In the genomic region with DNA sequence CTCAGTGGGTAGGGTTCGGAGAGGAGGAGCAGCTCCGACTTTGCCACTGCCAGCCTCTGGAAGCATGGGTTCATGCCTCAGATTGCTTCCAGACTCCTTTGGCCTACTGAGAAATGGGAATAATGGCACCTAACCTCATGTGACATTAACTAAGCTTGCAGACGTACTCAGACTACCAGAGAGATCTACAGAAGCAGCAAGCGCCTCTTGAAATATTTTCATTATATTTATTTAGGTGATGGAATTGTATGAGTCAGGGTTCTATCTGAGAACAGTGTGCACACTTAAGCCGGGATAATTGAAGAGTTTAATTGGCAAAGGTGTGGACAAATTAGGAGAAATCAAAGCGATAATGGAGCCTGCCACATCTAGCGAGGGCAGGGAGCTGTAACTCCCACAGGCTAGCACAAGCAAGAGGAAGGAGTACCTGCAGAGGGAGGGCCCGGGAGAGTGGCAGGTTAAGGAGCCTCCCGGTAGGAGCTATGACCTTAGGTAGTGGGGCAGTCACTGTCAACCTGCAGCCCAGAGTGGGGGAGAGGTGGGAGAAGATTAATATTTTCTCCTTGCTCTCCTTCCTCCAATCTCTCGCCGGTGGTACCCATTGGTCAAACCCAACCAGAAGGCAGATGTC, we compare ENCODE assay signal across 28 cellular contexts. TPM values are rescaled to one million over a fixed set of nuclear protein-coding genes. Genes with fewer than 3 reads are reported as not detected.
DNase-seq lines count a peak whose midpoint lies in the region; ATAC-seq and TF ChIP-seq lines count a peak whose summit lies in the region.
"Had no signal": no experiment of that assay in that cellular context is flagged by ENCODE, and none has a peak within 500 bp of the region (broad histone marks: within the 10 kb centered on the region; RNA-seq: fewer than 3 reads in every experiment).

No MANE protein-coding gene starts in this region.

- H3K9me3 ChIP-seq in right cardiac atrium (ENCODE audit: control insufficient read depth, low read length), result no peaks in the 10 kb centered on the region
- no peaks in the 10 kb centered on the region for H3K9me3 ChIP-seq in lung (ENCODE audit: control insufficient read depth in 2 of 2, insufficient read depth in 1 of 2, low read length in 1 of 2)
- H3K9me3 ChIP-seq: BE2C, HAP-1 had no signal

- H3K27me3 Mint-ChIP-seq in activated T-cell treated with anti-CD3 and anti-CD28 coated beads, Interleukin-2, amount 50 U/mL, for 72 hours (ENCODE audit: low read depth), result peaks cover 22% of the 10 kb centered on the region
- H3K27me3 Mint-ChIP-seq in activated CD4-positive, alpha-beta memory T cell treated with anti-CD3 and anti-CD28 coated beads, Interleukin-2, amount 10 ng/mL, durations not matched to agents 7 days and 5 days, result peaks cover 8% of the 10 kb centered on the region

- CTCF ChIA-PET in activated CD4-positive, alpha-beta memory T cell treated with anti-CD3 and anti-CD28 coated beads, Interleukin-2, amount 10 ng/mL, durations not matched to agents 7 days and 5 days (lab: Charles Lee), result interaction anchor here (1.2 kb wide), 1 partner anchor 12 kb away, joined by 4 read pairs; the partner anchor contains the start of gene PDZD2

- no peak overlapping the region for H3K27ac Mint-ChIP-seq in activated T-cell treated with anti-CD3 and anti-CD28 coated beads, Interleukin-2, amount 50 U/mL, for 72 hours
- no peak overlapping the region for H3K27ac Mint-ChIP-seq in activated CD4-positive, alpha-beta memory T cell treated with anti-CD3 and anti-CD28 coated beads, Interleukin-2, amount 10 ng/mL, durations not matched to agents 7 days and 5 days
- H3K27ac Mint-ChIP-seq: CD8-positive, alpha-beta memory T cell; HFFc6 had no signal

- no peaks in the 10 kb centered on the region for H3K4me1 Mint-ChIP-seq in activated T-cell treated with anti-CD3 and anti-CD28 coated beads, Interleukin-2, amount 50 U/mL, for 72 hours (ENCODE audit: low read depth)
- H3K4me1 Mint-ChIP-seq in activated CD4-positive, alpha-beta memory T cell treated with anti-CD3 and anti-CD28 coated beads, Interleukin-2, amount 10 ng/mL, durations not matched to agents 7 days and 5 days, result no peaks in the 10 kb centered on the region
- H3K4me1 Mint-ChIP-seq: CD14-positive monocyte; CD8-positive, alpha-beta memory T cell had no signal

- H3K9me3 Mint-ChIP-seq in activated T-cell treated with anti-CD3 and anti-CD28 coated beads, Interleukin-2, amount 50 U/mL, for 72 hours, result no peaks in the 10 kb centered on the region
- H3K9me3 Mint-ChIP-seq in activated CD4-positive, alpha-beta memory T cell treated with anti-CD3 and anti-CD28 coated beads, Interleukin-2, amount 10 ng/mL, durations not matched to agents 7 days and 5 days, result no peaks in the 10 kb centered on the region
- H3K9me3 Mint-ChIP-seq: CD8-positive, alpha-beta memory T cell; HFFc6 had no signal

- peak; percentile 26 for DNase-seq in NCI-H748 (lab: John Stamatoyannopoulos, UW; ENCODE audit: unreplicated experiment)
- DNase-seq in NCI-H748 treated with DMSO at 0.1 percent for 48 hours (lab: John Stamatoyannopoulos, UW), result no peak
- no peak for DNase-seq in right cardiac atrium
- no peak for DNase-seq in cardiac septum (ENCODE audit: low spot score)
- DNase-seq in lung (ENCODE audit: low spot score), result no peak
- DNase-seq in activated T-cell treated with anti-CD3 and anti-CD28 coated beads, Interleukin-2, amount 50 U/mL, for 72 hours, result no peak
- no peak for DNase-seq in activated CD4-positive, alpha-beta memory T cell treated with anti-CD3 and anti-CD28 coated beads, Interleukin-2, amount 10 ng/mL, durations not matched to agents 7 days and 5 days
- DNase-seq: Calu3; CD8-positive, alpha-beta memory T cell; DMS79 treated with DMSO at 0.1 percent for 48 hours; GF-D8; GOT3; HFFc6; Kasumi-1; MV-4-11; NCI-H1105; NCI-H1436 treated with DMSO at 0.1 percent for 48 hours; NCI-H1930; NCI-H526 treated with DMSO at 0.1 percent for 48 hours; PC-9; SIG-M5 had no signal

- 80% methylated on average over 11 of the region's 11 CpGs for WGBS in right cardiac atrium
- WGBS in lung, 2 donors, result 75 to 87% methylated on average over 11 of the region's 11 CpGs

- TF ChIP-seq CTCF in lung (IDR thresholded peaks at IDR 0.05; ENCODE audit: control extremely low read depth, extremely low read depth), result no peak

- intact Hi-C loops in right cardiac atrium (cut with DNase I) (no loop called here), cardiac septum (cut with DNase I) (no loop called here)

- H3K36me3 Mint-ChIP-seq in activated T-cell treated with anti-CD3 and anti-CD28 coated beads, Interleukin-2, amount 50 U/mL, for 72 hours (ENCODE audit: insufficient read depth in 2 of 2), result no peaks in the 10 kb centered on the region
- H3K36me3 Mint-ChIP-seq in activated CD4-positive, alpha-beta memory T cell treated with anti-CD3 and anti-CD28 coated beads, Interleukin-2, amount 10 ng/mL, durations not matched to agents 7 days and 5 days (ENCODE audit: low read depth), result no peaks in the 10 kb centered on the region
- H3K36me3 Mint-ChIP-seq: CD14-positive monocyte; CD8-positive, alpha-beta memory T cell had no signal

- H3K4me3 Mint-ChIP-seq in activated T-cell treated with anti-CD3 and anti-CD28 coated beads, Interleukin-2, amount 50 U/mL, for 72 hours, result no peak overlapping the region
- H3K4me3 Mint-ChIP-seq in activated CD4-positive, alpha-beta memory T cell treated with anti-CD3 and anti-CD28 coated beads, Interleukin-2, amount 10 ng/mL, durations not matched to agents 7 days and 5 days, result no peak overlapping the region
- H3K4me3 Mint-ChIP-seq: CD14-positive monocyte; CD8-positive, alpha-beta memory T cell; HFFc6 had no signal

- peak overlapping the region; percentile 79 for H3K27ac ChIP-seq in right cardiac atrium (ENCODE audit: low read length)
- H3K27ac ChIP-seq in lung (ENCODE audit: low read depth in 1 of 2, low read length in 1 of 2), result peak overlapping the region in 1 of 2 donors; percentile 39
- H3K27ac ChIP-seq: 22Rv1, PC-9, SK-N-MC had no signal

- H3K4me1 ChIP-seq in right cardiac atrium (ENCODE audit: control insufficient read depth, insufficient read depth, low read length), result no peaks in the 10 kb centered on the region
- H3K4me1 ChIP-seq in lung (ENCODE audit: control insufficient read depth in 2 of 2, insufficient read depth in 2 of 2, low read length in 2 of 2), result peaks cover 2 to 6% of the 10 kb centered on the region in 2 donors
- H3K4me1 ChIP-seq: HAP-1 had no signal

- POLR2A ChIA-PET in activated CD4-positive, alpha-beta memory T cell treated with anti-CD3 and anti-CD28 coated beads, Interleukin-2, amount 10 ng/mL, durations not matched to agents 7 days and 5 days (lab: Charles Lee), result no interaction called here

- ATAC-seq in right cardiac atrium (no peak), lung (ENCODE audit: insufficient read depth, low FRiP score) (peak; percentile 17)
- ATAC-seq in activated T-cell treated with anti-CD3 and anti-CD28 coated beads, Interleukin-2, amount 50 U/mL, for 72 hours (replicated peaks in 1 of 2), result no peak
- ATAC-seq: K562 had no signal

- H3K27me3 ChIP-seq in right cardiac atrium (ENCODE audit: control insufficient read depth, insufficient read depth), result no peaks in the 10 kb centered on the region
- no peaks in the 10 kb centered on the region for H3K27me3 ChIP-seq in lung (ENCODE audit: control insufficient read depth, insufficient read depth)
- H3K27me3 ChIP-seq: BE2C had no signal

- H3K4me3 ChIP-seq in right cardiac atrium (ENCODE audit: low read length) (no peak overlapping the region), lung (no peak overlapping the region)
- H3K4me3 ChIP-seq: HAP-1, K562, PC-9, SK-N-MC had no signal

- H3K36me3 ChIP-seq in lung (ENCODE audit: control insufficient read depth in 2 of 2, insufficient read depth in 2 of 2, low read length in 2 of 2), result no peaks in the 10 kb centered on the region
- H3K36me3 ChIP-seq: BE2C, HAP-1 had no signal

RNA-seq across cellular contexts. Expression of gene PDZD2, which starts 12.2 kb away (rescaled TPM):
- total RNA-seq in right cardiac atrium (100 to 1,000 TPM; 103 to 188 (median 111) TPM), cardiac septum (67.1 TPM), lung (10 to 100 TPM; 33.5 to 56.3 TPM)
- polyA plus RNA-seq in right cardiac atrium (40.4 TPM), lung (10 to 100 TPM in 1 of 2 donors, 1 to 10 TPM in 1; 9.2 to 16.2 TPM)
- total RNA-seq in activated T-cell treated with anti-CD3 and anti-CD28 coated beads, Interleukin-2, amount 50 U/mL, for 72 hours, result under 1 TPM in 1 of 2 donors, not detected in 1; 0.02 TPM
- total RNA-seq in activated CD4-positive, alpha-beta memory T cell treated with anti-CD3 and anti-CD28 coated beads, Interleukin-2, amount 10 ng/mL, durations not matched to agents 7 days and 5 days, result not detected
- total RNA-seq: NCI-H460, PC-9 had no signal

Comparison
In these comparisons a context has a peak if more than half of its experiments do, and no peak if none do; other contexts are left out.
1. RNA of gene PDZD2, which starts 12.2 kb away (total RNA-seq): 103 to 188 TPM in right cardiac atrium, 67.1 TPM in cardiac septum (single experiment) and 33.5 to 56.3 TPM in lung; 0.02 TPM in activated T-cell treated with anti-CD3 and anti-CD28 coated beads, Interleukin-2, amount 50 U/mL, for 72 hours and not detected in activated CD4-positive, alpha-beta memory T cell treated with anti-CD3 and anti-CD28 coated beads, Interleukin-2, amount 10 ng/mL, durations not matched to agents 7 days and 5 days; every median in the first group is over 10 times any median in the second.